In genomic region chr1:109548321-109549267, GRCh38 we compare ENCODE assay signal across 1 cellular context.
A peak's percentile ranks its signal among the peaks of the same experiment; 100 is the strongest.
TF ChIP-seq lines count a peak whose summit lies in the region.

GNAI3 (plus strand) TSS chr1:109548615; CDS start chr1:109548721, 106 bp downstream.

TF ChIP-seq in HEK293, 187 proteins besides CTCF, POLR2A, EP300 and RAD21 (continued from another document and continues in another):
- no peak for TF ChIP-seq PRDM2 (tag by site-specific recombination; IDR thresholded peaks at IDR 0.05; ENCODE audit: borderline replicate concordance)
- peak; percentile 95 for TF ChIP-seq ZNF629 (tag by site-specific recombination; IDR thresholded peaks at IDR 0.05)
- TF ChIP-seq SETDB1 (IDR thresholded peaks at IDR 0.05; ENCODE audit: insufficient read length, low read length): no peak
- no peak for TF ChIP-seq ZNF624 (tag by site-specific recombination; IDR thresholded peaks at IDR 0.05)
- peak; percentile 85 for TF ChIP-seq ZNF10 (tag by site-specific recombination; IDR thresholded peaks at IDR 0.05)
- TF ChIP-seq ZNF416 (tag by site-specific recombination; IDR thresholded peaks at IDR 0.05): no peak
- 0 out of 2 replicates have a peak, but pooled peaks have one; percentile 11 for TF ChIP-seq ZNF792 (tag by site-specific recombination; IDR thresholded peaks at IDR 0.05)
- peak; percentile 13; the same call in 1 of the 2 replicates for TF ChIP-seq ZNF558 (tag by site-specific recombination; IDR thresholded peaks at IDR 0.05)
- TF ChIP-seq ZNF138 (tag by site-specific recombination; IDR thresholded peaks at IDR 0.05; ENCODE audit: borderline replicate concordance): no peak
- no peak for TF ChIP-seq ZNF560 (tag by site-specific recombination; IDR thresholded peaks at IDR 0.05; ENCODE audit: borderline replicate concordance)
- peak; percentile 100 for TF ChIP-seq ZBTB48 (tag by site-specific recombination; IDR thresholded peaks at IDR 0.05)
- peak; percentile 74 for TF ChIP-seq PRDM10 (tag by site-specific recombination; IDR thresholded peaks at IDR 0.05)
- TF ChIP-seq ZBTB8A (tag by site-specific recombination; IDR thresholded peaks at IDR 0.05): peak; percentile 95
- 0 out of 2 replicates have a peak, but pooled peaks have one; percentile 25 for TF ChIP-seq ZFHX2 (tag by site-specific recombination; conservative IDR thresholded peaks at IDR 0.05)
- TF ChIP-seq ZNF423 (tag by site-specific recombination; IDR thresholded peaks at IDR 0.05): 0 out of 2 replicates have a peak, but pooled peaks have one; percentile 29
- TF ChIP-seq, protein P1, sequence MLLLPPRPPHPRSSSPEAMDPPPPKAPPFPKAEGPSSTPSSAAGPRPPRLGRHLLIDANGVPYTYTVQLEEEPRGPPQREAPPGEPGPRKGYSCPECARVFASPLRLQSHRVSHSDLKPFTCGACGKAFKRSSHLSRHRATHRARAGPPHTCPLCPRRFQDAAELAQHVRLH (tag by site-specific recombination; IDR thresholded peaks at IDR 0.05): no peak
- no peak for TF ChIP-seq ZBTB7A (tag by site-specific recombination; IDR thresholded peaks at IDR 0.05; ENCODE audit: low read depth)
- no peak for TF ChIP-seq ZNF776 (tag by site-specific recombination; IDR thresholded peaks at IDR 0.05; ENCODE audit: borderline replicate concordance)
- TF ChIP-seq, protein P2, sequence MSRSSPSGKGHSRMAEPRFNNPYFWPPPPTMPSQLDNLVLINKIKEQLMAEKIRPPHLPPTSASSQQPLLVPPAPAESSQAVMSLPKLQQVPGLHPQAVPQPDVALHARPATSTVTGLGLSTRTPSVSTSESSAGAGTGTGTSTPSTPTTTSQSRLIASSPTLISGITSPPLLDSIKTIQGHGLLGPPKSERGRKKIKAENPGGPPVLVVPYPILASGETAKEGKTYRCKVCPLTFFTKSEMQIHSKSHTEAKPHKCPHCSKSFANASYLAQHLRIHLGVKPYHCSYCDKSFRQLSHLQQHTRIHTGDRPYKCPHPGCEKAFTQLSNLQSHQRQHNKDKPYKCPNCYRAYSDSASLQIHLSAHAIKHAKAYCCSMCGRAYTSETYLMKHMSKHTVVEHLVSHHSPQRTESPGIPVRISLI (tag by site-specific recombination; IDR thresholded peaks at IDR 0.05): no peak
- TF ChIP-seq MYNN (tag by site-specific recombination; IDR thresholded peaks at IDR 0.05; ENCODE audit: borderline replicate concordance): no peak
- TF ChIP-seq, protein P3, sequence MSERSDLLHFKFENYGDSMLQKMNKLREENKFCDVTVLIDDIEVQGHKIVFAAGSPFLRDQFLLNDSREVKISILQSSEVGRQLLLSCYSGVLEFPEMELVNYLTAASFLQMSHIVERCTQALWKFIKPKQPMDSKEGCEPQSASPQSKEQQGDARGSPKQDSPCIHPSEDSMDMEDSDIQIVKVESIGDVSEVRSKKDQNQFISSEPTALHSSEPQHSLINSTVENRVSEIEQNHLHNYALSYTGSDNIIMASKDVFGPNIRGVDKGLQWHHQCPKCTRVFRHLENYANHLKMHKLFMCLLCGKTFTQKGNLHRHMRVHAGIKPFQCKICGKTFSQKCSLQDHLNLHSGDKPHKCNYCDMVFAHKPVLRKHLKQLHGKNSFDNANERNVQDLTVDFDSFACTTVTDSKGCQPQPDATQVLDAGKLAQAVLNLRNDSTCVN (tag by site-specific recombination; optimal IDR thresholded peaks at IDR 0.05): peak; percentile 26
- peak; percentile 83 for TF ChIP-seq SP3 (tag by site-specific recombination; IDR thresholded peaks at IDR 0.05)
- TF ChIP-seq ZNF830 (tag by site-specific recombination; IDR thresholded peaks at IDR 0.05; ENCODE audit: low read depth): no peak
- no peak for TF ChIP-seq ZNF658 (tag by site-specific recombination; IDR thresholded peaks at IDR 0.05)
- TF ChIP-seq ZNF114 (tag by site-specific recombination; IDR thresholded peaks at IDR 0.05): no peak
- TF ChIP-seq MEIS1 (CRISPR knock-in tag; IDR thresholded peaks at IDR 0.05; ENCODE audit: borderline replicate concordance): no peak
- no peak for TF ChIP-seq ZNF510 (tag by site-specific recombination; IDR thresholded peaks at IDR 0.05; ENCODE audit: insufficient replicate concordance)
- peak; percentile 40; the same call in 1 of the 2 replicates for TF ChIP-seq ZNF394 (tag by site-specific recombination; IDR thresholded peaks at IDR 0.05; ENCODE audit: borderline replicate concordance)
- peak; percentile 27 for TF ChIP-seq GLIS1 (tag by site-specific recombination; IDR thresholded peaks at IDR 0.05)
- TF ChIP-seq, protein P4, sequence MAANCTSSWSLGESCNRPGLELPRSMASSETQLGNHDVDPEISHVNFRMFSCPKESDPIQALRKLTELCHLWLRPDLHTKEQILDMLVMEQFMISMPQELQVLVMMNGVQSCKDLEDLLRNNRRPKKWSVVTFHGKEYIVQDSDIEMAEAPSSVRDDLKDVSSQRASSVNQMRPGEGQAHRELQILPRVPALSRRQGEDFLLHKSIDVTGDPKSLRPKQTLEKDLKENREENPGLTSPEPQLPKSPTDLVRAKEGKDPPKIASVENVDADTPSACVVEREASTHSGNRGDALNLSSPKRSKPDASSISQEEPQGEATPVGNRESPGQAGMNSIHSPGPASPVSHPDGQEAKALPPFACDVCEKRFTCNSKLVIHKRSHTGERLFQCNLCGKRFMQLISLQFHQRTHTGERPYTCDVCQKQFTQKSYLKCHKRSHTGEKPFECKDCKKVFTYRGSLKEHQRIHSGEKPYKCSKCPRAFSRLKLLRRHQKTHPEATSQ (tag by site-specific recombination; IDR thresholded peaks at IDR 0.05): no peak
- TF ChIP-seq ZNF391 (tag by site-specific recombination; IDR thresholded peaks at IDR 0.05; ENCODE audit: borderline replicate concordance, low read depth): peak; percentile 51; the same call in 1 of the 2 replicates
- TF ChIP-seq ZNF223 (tag by site-specific recombination; IDR thresholded peaks at IDR 0.05): no peak
- TF ChIP-seq, protein P5, sequence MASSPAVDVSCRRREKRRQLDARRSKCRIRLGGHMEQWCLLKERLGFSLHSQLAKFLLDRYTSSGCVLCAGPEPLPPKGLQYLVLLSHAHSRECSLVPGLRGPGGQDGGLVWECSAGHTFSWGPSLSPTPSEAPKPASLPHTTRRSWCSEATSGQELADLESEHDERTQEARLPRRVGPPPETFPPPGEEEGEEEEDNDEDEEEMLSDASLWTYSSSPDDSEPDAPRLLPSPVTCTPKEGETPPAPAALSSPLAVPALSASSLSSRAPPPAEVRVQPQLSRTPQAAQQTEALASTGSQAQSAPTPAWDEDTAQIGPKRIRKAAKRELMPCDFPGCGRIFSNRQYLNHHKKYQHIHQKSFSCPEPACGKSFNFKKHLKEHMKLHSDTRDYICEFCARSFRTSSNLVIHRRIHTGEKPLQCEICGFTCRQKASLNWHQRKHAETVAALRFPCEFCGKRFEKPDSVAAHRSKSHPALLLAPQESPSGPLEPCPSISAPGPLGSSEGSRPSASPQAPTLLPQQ (tag by site-specific recombination; IDR thresholded peaks at IDR 0.05): peak; percentile 72
- TF ChIP-seq ZNF707 (tag by site-specific recombination; IDR thresholded peaks at IDR 0.05): no peak
- TF ChIP-seq, protein P6, sequence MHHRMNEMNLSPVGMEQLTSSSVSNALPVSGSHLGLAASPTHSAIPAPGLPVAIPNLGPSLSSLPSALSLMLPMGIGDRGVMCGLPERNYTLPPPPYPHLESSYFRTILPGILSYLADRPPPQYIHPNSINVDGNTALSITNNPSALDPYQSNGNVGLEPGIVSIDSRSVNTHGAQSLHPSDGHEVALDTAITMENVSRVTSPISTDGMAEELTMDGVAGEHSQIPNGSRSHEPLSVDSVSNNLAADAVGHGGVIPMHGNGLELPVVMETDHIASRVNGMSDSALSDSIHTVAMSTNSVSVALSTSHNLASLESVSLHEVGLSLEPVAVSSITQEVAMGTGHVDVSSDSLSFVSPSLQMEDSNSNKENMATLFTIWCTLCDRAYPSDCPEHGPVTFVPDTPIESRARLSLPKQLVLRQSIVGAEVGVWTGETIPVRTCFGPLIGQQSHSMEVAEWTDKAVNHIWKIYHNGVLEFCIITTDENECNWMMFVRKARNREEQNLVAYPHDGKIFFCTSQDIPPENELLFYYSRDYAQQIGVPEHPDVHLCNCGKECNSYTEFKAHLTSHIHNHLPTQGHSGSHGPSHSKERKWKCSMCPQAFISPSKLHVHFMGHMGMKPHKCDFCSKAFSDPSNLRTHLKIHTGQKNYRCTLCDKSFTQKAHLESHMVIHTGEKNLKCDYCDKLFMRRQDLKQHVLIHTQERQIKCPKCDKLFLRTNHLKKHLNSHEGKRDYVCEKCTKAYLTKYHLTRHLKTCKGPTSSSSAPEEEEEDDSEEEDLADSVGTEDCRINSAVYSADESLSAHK (tag by site-specific recombination; IDR thresholded peaks at IDR 0.05): no peak
- TF ChIP-seq KLF8 (tag by site-specific recombination; IDR thresholded peaks at IDR 0.05): peak; percentile 91
- TF ChIP-seq, protein P7, sequence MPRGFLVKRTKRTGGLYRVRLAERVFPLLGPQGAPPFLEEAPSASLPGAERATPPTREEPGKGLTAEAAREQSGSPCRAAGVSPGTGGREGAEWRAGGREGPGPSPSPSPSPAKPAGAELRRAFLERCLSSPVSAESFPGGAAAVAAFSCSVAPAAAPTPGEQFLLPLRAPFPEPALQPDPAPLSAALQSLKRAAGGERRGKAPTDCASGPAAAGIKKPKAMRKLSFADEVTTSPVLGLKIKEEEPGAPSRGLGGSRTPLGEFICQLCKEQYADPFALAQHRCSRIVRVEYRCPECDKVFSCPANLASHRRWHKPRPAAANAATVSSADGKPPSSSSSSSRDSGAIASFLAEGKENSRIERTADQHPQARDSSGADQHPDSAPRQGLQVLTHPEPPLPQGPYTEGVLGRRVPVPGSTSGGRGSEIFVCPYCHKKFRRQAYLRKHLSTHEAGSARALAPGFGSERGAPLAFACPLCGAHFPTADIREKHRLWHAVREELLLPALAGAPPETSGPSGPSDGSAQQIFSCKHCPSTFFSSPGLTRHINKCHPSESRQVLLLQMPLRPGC (tag by site-specific recombination; IDR thresholded peaks at IDR 0.05): no peak
- TF ChIP-seq ZNF23 (tag by site-specific recombination; IDR thresholded peaks at IDR 0.05; ENCODE audit: borderline replicate concordance): no peak
- TF ChIP-seq ZNF791 (tag by site-specific recombination; IDR thresholded peaks at IDR 0.05): no peak
- no peak for TF ChIP-seq ZNF184 (tag by site-specific recombination; IDR thresholded peaks at IDR 0.05)
- no peak for TF ChIP-seq ZSCAN30 (tag by site-specific recombination; IDR thresholded peaks at IDR 0.05)
- TF ChIP-seq SCRT2 (tag by site-specific recombination; IDR thresholded peaks at IDR 0.05): no peak
